ENCODE assay signal across 29 cellular contexts in genomic region chr1:117405042-117405441, GRCh38.
"Had no signal": no experiment of that assay in that cellular context is flagged by ENCODE, and none has a peak within 500 bp of the region (broad histone marks: within the 10 kb centered on the region; RNA-seq: fewer than 3 reads in every experiment).

No MANE protein-coding gene starts in this region.

- H2AFZ ChIP-seq: hepatocyte had no signal

- H3K4me1 Mint-ChIP-seq: endodermal cell had no signal

- H3K27ac ChIP-seq: coronary artery, dorsolateral prefrontal cortex, epithelial cell of prostate, esophagus muscularis mucosa, esophagus squamous epithelium, foreskin keratinocyte, gastrocnemius medialis, gastroesophageal sphincter, heart left ventricle, heart right ventricle, hepatocyte had no signal

- FAIRE-seq: endometrium, endothelial cell of umbilical vein, frontal cortex had no signal

- H3K4me3 Mint-ChIP-seq: dendritic cell treated with granulocyte-macrophage colony-stimulating factor and Interleukin-4, amounts not matched to agents 40 ng/mL and 50 ng/mL, for 4 days; effector memory CD8-positive, alpha-beta T cell; endodermal cell had no signal

- ATAC-seq: effector memory CD8-positive, alpha-beta T cell; esophagus mucosa; foreskin keratinocyte; gastrocnemius medialis; gastroesophageal sphincter; heart left ventricle; heart right ventricle had no signal

- DNase-seq: cortex of kidney; dermis blood vessel endothelial cell; dorsolateral prefrontal cortex; effector CD4-positive, alpha-beta T cell; effector CD8-positive, alpha-beta T cell; effector memory CD4-positive, alpha-beta T cell; effector memory CD8-positive, alpha-beta T cell; endodermal cell; erythroblast; esophagus squamous epithelium; foreskin fibroblast; foreskin keratinocyte; foreskin melanocyte; gastrocnemius medialis; glutamatergic neuron; head of caudate nucleus; heart left ventricle; heart right ventricle; hippocampal formation had no signal

- H3K27ac Mint-ChIP-seq: dendritic cell treated with granulocyte-macrophage colony-stimulating factor and Interleukin-4, amounts not matched to agents 40 ng/mL and 50 ng/mL, for 4 days; effector memory CD8-positive, alpha-beta T cell; endodermal cell had no signal

- H3K27me3 Mint-ChIP-seq: dendritic cell treated with granulocyte-macrophage colony-stimulating factor and Interleukin-4, amounts not matched to agents 40 ng/mL and 50 ng/mL, for 4 days; effector memory CD8-positive, alpha-beta T cell had no signal

- H3K4me3 ChIP-seq: coronary artery, dorsolateral prefrontal cortex, esophagus muscularis mucosa, esophagus squamous epithelium, gastrocnemius medialis, gastroesophageal sphincter, heart left ventricle, heart right ventricle, hepatocyte had no signal

- H3K4me2 ChIP-seq: hepatocyte had no signal

- H3K27me3 ChIP-seq: dorsolateral prefrontal cortex, esophagus muscularis mucosa, esophagus squamous epithelium, foreskin keratinocyte, gastrocnemius medialis, gastroesophageal sphincter, heart left ventricle, heart right ventricle, hepatocyte had no signal

- H3K9me3 ChIP-seq: esophagus muscularis mucosa, gastrocnemius medialis, gastroesophageal sphincter had no signal

- H3K4me1 ChIP-seq: esophagus muscularis mucosa, esophagus squamous epithelium, foreskin keratinocyte, gastrocnemius medialis, gastroesophageal sphincter, heart left ventricle had no signal
